In the genomic region with DNA sequence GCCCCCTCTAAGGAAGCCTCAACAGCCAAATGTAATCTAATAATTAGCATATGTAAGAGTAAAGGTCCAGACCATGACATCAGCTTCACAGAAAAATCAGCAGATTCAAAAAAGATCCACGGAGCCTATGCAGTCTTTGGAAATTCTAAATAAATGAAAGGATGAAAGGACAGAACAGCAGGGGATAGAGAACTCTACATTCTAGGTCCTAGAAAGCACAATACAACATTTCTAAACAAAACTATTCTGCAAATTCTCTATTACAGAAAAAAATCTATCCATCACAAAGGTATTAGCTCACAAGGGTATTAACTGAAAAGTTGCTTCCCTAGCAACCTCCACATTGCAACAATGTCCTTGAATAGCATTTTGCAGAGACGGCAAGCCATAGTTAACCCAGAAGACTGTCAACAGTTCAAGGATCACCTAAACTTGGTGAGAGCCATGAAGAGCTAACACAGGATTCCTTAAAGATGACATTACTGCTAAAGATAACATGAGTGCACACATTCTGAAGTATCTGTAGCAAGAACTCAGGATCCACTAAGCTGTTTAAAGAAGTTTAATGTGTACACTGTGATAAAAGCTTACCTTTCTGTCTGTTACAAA, we compare ENCODE assay signal across 1 cellular context.
TF ChIP-seq lines count a peak whose summit lies in the region.

No MANE protein-coding gene starts in this region.

TF ChIP-seq in A549, 52 proteins besides CTCF, POLR2A, EP300 and RAD21 (continued from another document):
- no peak for TF ChIP-seq MYC (IDR thresholded peaks at IDR 0.05; ENCODE audit: borderline replicate concordance, low read length)
- no peak for TF ChIP-seq MAFK (IDR thresholded peaks at IDR 0.05; ENCODE audit: partially characterized antibody)
- TF ChIP-seq, protein P1, sequence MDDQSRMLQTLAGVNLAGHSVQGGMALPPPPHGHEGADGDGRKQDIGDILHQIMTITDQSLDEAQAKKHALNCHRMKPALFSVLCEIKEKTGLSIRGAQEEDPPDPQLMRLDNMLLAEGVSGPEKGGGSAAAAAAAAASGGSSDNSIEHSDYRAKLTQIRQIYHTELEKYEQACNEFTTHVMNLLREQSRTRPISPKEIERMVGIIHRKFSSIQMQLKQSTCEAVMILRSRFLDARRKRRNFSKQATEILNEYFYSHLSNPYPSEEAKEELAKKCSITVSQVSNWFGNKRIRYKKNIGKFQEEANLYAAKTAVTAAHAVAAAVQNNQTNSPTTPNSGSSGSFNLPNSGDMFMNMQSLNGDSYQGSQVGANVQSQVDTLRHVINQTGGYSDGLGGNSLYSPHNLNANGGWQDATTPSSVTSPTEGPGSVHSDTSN (IDR thresholded peaks at IDR 0.05), result no peak
- TF ChIP-seq SREBF2 (IDR thresholded peaks at IDR 0.05), result no peak
- no peak for TF ChIP-seq RARB (CRISPR knock-in tag; IDR thresholded peaks at IDR 0.05)
- no peak for TF ChIP-seq CBX2 (IDR thresholded peaks at IDR 0.05; ENCODE audit: borderline replicate concordance, low read depth)
- TF ChIP-seq FOXS1 (CRISPR knock-in tag; IDR thresholded peaks at IDR 0.05), result no peak
- TF ChIP-seq CEBPB (IDR thresholded peaks at IDR 0.05), result no peak
- TF ChIP-seq FOSB (CRISPR knock-in tag; IDR thresholded peaks at IDR 0.05), result no peak
- TF ChIP-seq, protein P2, sequence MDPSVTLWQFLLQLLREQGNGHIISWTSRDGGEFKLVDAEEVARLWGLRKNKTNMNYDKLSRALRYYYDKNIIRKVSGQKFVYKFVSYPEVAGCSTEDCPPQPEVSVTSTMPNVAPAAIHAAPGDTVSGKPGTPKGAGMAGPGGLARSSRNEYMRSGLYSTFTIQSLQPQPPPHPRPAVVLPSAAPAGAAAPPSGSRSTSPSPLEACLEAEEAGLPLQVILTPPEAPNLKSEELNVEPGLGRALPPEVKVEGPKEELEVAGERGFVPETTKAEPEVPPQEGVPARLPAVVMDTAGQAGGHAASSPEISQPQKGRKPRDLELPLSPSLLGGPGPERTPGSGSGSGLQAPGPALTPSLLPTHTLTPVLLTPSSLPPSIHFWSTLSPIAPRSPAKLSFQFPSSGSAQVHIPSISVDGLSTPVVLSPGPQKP (IDR thresholded peaks at IDR 0.05; ENCODE audit: low read depth, low read length), result no peak
- TF ChIP-seq HDAC2 (IDR thresholded peaks at IDR 0.05), result no peak
